8 cellular contexts compared by ENCODE assay signal in the genomic region with DNA sequence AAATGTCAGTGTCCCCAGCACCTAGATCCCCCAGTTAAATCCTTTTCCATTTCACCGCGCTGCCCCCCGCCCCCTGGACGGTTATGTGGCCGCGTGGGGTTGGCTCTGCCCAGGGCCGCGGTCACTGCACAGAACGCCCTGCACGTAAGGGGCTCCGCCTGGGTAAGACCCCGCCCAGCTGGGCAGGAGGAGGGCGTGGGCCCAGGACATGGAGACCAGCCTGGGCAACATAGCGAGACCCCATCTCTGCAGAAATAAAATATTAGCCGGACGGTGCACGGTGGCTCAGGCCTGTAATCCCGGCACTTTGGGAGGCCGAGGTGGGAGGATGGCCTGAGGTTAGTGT. TPM values are rescaled to one million over a fixed set of nuclear protein-coding genes. Genes with fewer than 3 reads are reported as not detected.
DNase-seq lines count a peak whose midpoint lies in the region; ATAC-seq and TF ChIP-seq lines count a peak whose summit lies in the region.

No MANE protein-coding gene starts in this region.

- H3K27ac ChIP-seq in VCaP (peak overlapping the region; percentile 93), parathyroid adenoma (peak overlapping the region; percentile 70)

- DNase-seq in COLO829 (ENCODE audit: low spot score) = peak; percentile 47
- DNase-seq in foreskin fibroblast = peak in 1 of 2 donors; percentile 42
- DNase-seq in NCI-H2081 (lab: John Stamatoyannopoulos, UW) = no peak
- DNase-seq in DMS153 (lab: John Stamatoyannopoulos, UW) = no peak
- DNase-seq in HT-29 (ENCODE audit: low spot score) = no peak

- H2AFZ ChIP-seq in parathyroid adenoma = peak overlapping the region; percentile 79

- no peaks in the 10 kb centered on the region for H3K9me3 ChIP-seq in parathyroid adenoma (ENCODE audit: control insufficient read depth, low read length)

- peak overlapping the region; percentile 9 for H3K9ac ChIP-seq in parathyroid adenoma

- peaks cover 17% of the 10 kb centered on the region for H3K79me2 ChIP-seq in parathyroid adenoma

- peaks cover 2% of the 10 kb centered on the region for H3K4me1 ChIP-seq in parathyroid adenoma

- peak overlapping the region; percentile 98 for H3K4me2 ChIP-seq in parathyroid adenoma (ENCODE audit: low read length)

- H3K4me3 ChIP-seq in foreskin fibroblast (ENCODE audit: low read depth in 1 of 2, low read length in 2 of 2) (peak overlapping the region; percentile 77 to 100), parathyroid adenoma (ENCODE audit: low read depth, low read length) (peak overlapping the region; percentile 91)

- no peaks in the 10 kb centered on the region for H3K36me3 ChIP-seq in parathyroid adenoma (ENCODE audit: control insufficient read depth, insufficient read depth, low read length)

- no peaks in the 10 kb centered on the region for H3K27me3 ChIP-seq in parathyroid adenoma (ENCODE audit: control insufficient read depth, insufficient read depth, low read length)

- TF ChIP-seq CTCF in VCaP (conservative IDR thresholded peaks at IDR 0.05) (no peak), foreskin fibroblast (IDR thresholded peaks at IDR 0.05; ENCODE audit: low read depth, low read length) (no peak), parathyroid adenoma (IDR thresholded peaks at IDR 0.05) (no peak)

- peak; percentile 24 for ATAC-seq in GM21619 (IDR thresholded peaks at IDR 0.05; ENCODE audit: unreplicated experiment)

RNA-seq across cellular contexts. Expression of a gene that starts 0.6 kb away (rescaled TPM):
- total RNA-seq in HT-29 (2014; rRNA removed; shearing (Covaris generic)) = 18.0 and 19.0 TPM in 2 replicates
